ENCODE assay signal across 9 cellular contexts in genomic region chr14:34699873-34700621, GRCh38. TPM values are rescaled to one million over a fixed set of nuclear protein-coding genes. Genes with fewer than 3 reads are reported as not detected.
A peak's percentile ranks its signal among the peaks of the same experiment; 100 is the strongest.
DNase-seq lines count a peak whose midpoint lies in the region; ATAC-seq, FAIRE-seq and TF ChIP-seq lines count a peak whose summit lies in the region.
"Had no signal": no experiment of that assay in that cellular context is flagged by ENCODE, and none has a peak within 500 bp of the region (broad histone marks: within the 10 kb centered on the region; RNA-seq: fewer than 3 reads in every experiment).

No MANE protein-coding gene starts in this region.

- TF ChIP-seq CTCF in D721Med (IDR thresholded peaks at IDR 0.05; ENCODE audit: insufficient read depth, missing control alignments) (no peak), right lobe of liver (IDR thresholded peaks at IDR 0.05) (no peak), heart left ventricle (IDR thresholded peaks at IDR 0.05) (no peak), Peyer's patch (IDR thresholded peaks at IDR 0.05) (no peak)

- H3K27ac ChIP-seq in right lobe of liver = peak overlapping the region in 1 of 3 donors; percentile 68
- peak overlapping the region in 1 of 12 donors; percentile 21 for H3K27ac ChIP-seq in heart left ventricle
- H3K27ac ChIP-seq in Peyer's patch = no peak overlapping the region

- FAIRE-seq in D721Med (lab: Jason Lieb, UNC) (peak; percentile 88), GM19239 (lab: Jason Lieb, UNC) (no peak)

- intact Hi-C loops in right lobe of liver (cut with DNase I) (no loop called here), heart left ventricle (cut with DNase I) (no loop called here)

- WGBS in right lobe of liver (ENCODE audit: insufficient coverage, low coverage, low lambda C conversion rate, missing lambda C conversion rate) = 62% methylated on average over 4 of the region's 4 CpGs
- 56 to 71% (median 65%) methylated on average over 4 of the region's 4 CpGs for WGBS in heart left ventricle, 4 donors

- DNase-seq in D721Med (ENCODE audit: insufficient read length, low spot score) = no peak
- DNase-seq in NCI-H1930 (lab: John Stamatoyannopoulos, UW) = peak; percentile 36 to 71
- peak; percentile 56 for DNase-seq in amniotic stem cell (lab: John Stamatoyannopoulos, UW)
- no peak for DNase-seq in right lobe of liver
- no peak for DNase-seq in GM19239 (ENCODE audit: insufficient read length, low spot score)
- no peak for DNase-seq in heart left ventricle
- no peak for DNase-seq in ecto neural progenitor cell (ENCODE audit: low spot score)
- no peak for DNase-seq in Peyer's patch
- DNase-seq: occipital lobe had no signal

- H3K36me3 ChIP-seq in right lobe of liver (no peaks in the 10 kb centered on the region), heart left ventricle (no peaks in the 10 kb centered on the region), Peyer's patch (no peaks in the 10 kb centered on the region)

- no peaks in the 10 kb centered on the region for H3K9me3 ChIP-seq in right lobe of liver
- no peaks in the 10 kb centered on the region for H3K9me3 ChIP-seq in heart left ventricle
- H3K9me3 ChIP-seq in Peyer's patch = no peaks in the 10 kb centered on the region

- TF ChIP-seq POLR2A in right lobe of liver (IDR thresholded peaks at IDR 0.05) (no peak), heart left ventricle (IDR thresholded peaks at IDR 0.05) (no peak), Peyer's patch (IDR thresholded peaks at IDR 0.05) (no peak)

- no peaks in the 10 kb centered on the region for H3K4me1 ChIP-seq in right lobe of liver
- H3K4me1 ChIP-seq in heart left ventricle = no peaks in the 10 kb centered on the region
- no peaks in the 10 kb centered on the region for H3K4me1 ChIP-seq in Peyer's patch

- H3K27me3 ChIP-seq in right lobe of liver = no peaks in the 10 kb centered on the region
- no peaks in the 10 kb centered on the region for H3K27me3 ChIP-seq in heart left ventricle
- H3K27me3 ChIP-seq in Peyer's patch = no peaks in the 10 kb centered on the region

- ATAC-seq in right lobe of liver (peak; percentile 44 to 94 (median 62)), heart left ventricle (no peak)

- no peak overlapping the region for H3K4me3 ChIP-seq in right lobe of liver
- no peak overlapping the region for H3K4me3 ChIP-seq in heart left ventricle
- H3K4me3 ChIP-seq in Peyer's patch = no peak overlapping the region

RNA-seq across cellular contexts. Expression of gene CFL2, which starts 14.3 kb away (rescaled TPM):
- total RNA-seq in right lobe of liver (10 to 100 TPM; 74.2 to 95.3 (median 78.3) TPM), heart left ventricle (1,000 to 10,000 TPM in 2 of 9 donors, 100 to 1,000 TPM in 7; 381 to 1,097 (median 604) TPM), Peyer's patch (10 to 100 TPM in 3 of 4 donors, 1 to 10 TPM in 1; 5.2 to 15.8 (median 11.5) TPM)
- polyA plus RNA-seq in heart left ventricle = 100 to 1,000 TPM; 381 to 556 TPM

Comparison
In these comparisons a context has a peak if more than half of its experiments do, and no peak if none do; other contexts are left out.
1. DNase-seq: peak in NCI-H1930 (2 of 2) and amniotic stem cell (single experiment); none in D721Med (single experiment), right lobe of liver (0 of 3), GM19239 (single experiment), heart left ventricle (0 of 5), ecto neural progenitor cell (single experiment) and Peyer's patch (0 of 3).
2. ATAC-seq: peak in right lobe of liver (4 of 4); none in heart left ventricle (0 of 4).
3. RNA of gene CFL2, which starts 14.3 kb away (total RNA-seq): 381 to 1,097 TPM in heart left ventricle and 74.2 to 95.3 TPM in right lobe of liver; 5.2 to 15.8 TPM in Peyer's patch; every median in the first group is over 4 times any median in the second.